ENCODE assay signal across 8 cellular contexts in genomic region chr17:42832934-42833770, GRCh38. TPM values are rescaled to one million over a fixed set of nuclear protein-coding genes. Genes with fewer than 3 reads are reported as not detected.
DNase-seq lines count a peak whose midpoint lies in the region; ATAC-seq and TF ChIP-seq lines count a peak whose summit lies in the region.

Gene PSME3 (plus strand): TSS chr17:42833397. CDS start chr17:42833632, 235 bp downstream.

- H3K27me3 ChIP-seq in H7 (ENCODE audit: control insufficient read depth, insufficient read depth, low read length) (no peaks in the 10 kb centered on the region; the same call in 1 of the 2 replicates), MG63 (no peaks in the 10 kb centered on the region), SJCRH30 (no peaks in the 10 kb centered on the region), foreskin keratinocyte (no peaks in the 10 kb centered on the region), neuron (ENCODE audit: insufficient read depth, low read length) (no peaks in the 10 kb centered on the region), subcutaneous abdominal adipose tissue (ENCODE audit: control insufficient read depth in 5 of 5, insufficient read depth in 4 of 5, low read length in 5 of 5) (no peaks in the 10 kb centered on the region)

- peak within 1 kb of the TSS; percentile 69 for H2AFZ ChIP-seq in neuron (ENCODE audit: low read depth, low read length)

- H3K36me3 ChIP-seq in H7 (replicated peaks; ENCODE audit: control insufficient read depth, insufficient read depth, low read length) (peaks cover 19% of the 10 kb centered on the region), MG63 (peaks cover 47% of the 10 kb centered on the region), SJCRH30 (peaks cover 33% of the 10 kb centered on the region), neuron (ENCODE audit: insufficient read depth, low read length) (peaks cover 33% of the 10 kb centered on the region), subcutaneous abdominal adipose tissue (ENCODE audit: control insufficient read depth in 5 of 5, insufficient read depth in 5 of 5, low read length in 5 of 5) (peaks cover 6 to 30% (median 17%) of the 10 kb centered on the region in 5 donors)

- ATAC-seq in foreskin keratinocyte: peak; percentile 84

- H3K4me1 ChIP-seq in SJCRH30: no peaks in the 10 kb centered on the region
- H3K4me1 ChIP-seq in foreskin keratinocyte: peaks cover 7% of the 10 kb centered on the region
- peaks cover 17% of the 10 kb centered on the region for H3K4me1 ChIP-seq in neuron (ENCODE audit: insufficient read depth, low read length)
- H3K4me1 ChIP-seq in subcutaneous abdominal adipose tissue (ENCODE audit: control insufficient read depth in 5 of 5, insufficient read depth in 5 of 5, low read length in 5 of 5): peaks cover 3 to 29% (median 23%) of the 10 kb centered on the region in 5 donors

- H3K9me3 ChIP-seq in MG63: peaks cover 4% of the 10 kb centered on the region; the same call in 1 of the 2 replicates
- no peaks in the 10 kb centered on the region for H3K9me3 ChIP-seq in SJCRH30 (replicated peaks)
- H3K9me3 ChIP-seq in neuron (ENCODE audit: low read length): no peaks in the 10 kb centered on the region
- no peaks in the 10 kb centered on the region for H3K9me3 ChIP-seq in subcutaneous abdominal adipose tissue (ENCODE audit: control insufficient read depth in 5 of 5, low read length in 5 of 5)

- no peak for TF ChIP-seq CTCF in foreskin keratinocyte (conservative IDR thresholded peaks at IDR 0.05)

- H3K4me3 ChIP-seq in H7 (ENCODE audit: insufficient read depth, low read depth, low read length) (peak within 1 kb of the TSS; percentile 99), MG63 (peak within 1 kb of the TSS; percentile 93), SJCRH30 (peak within 1 kb of the TSS; percentile 86), neuron (ENCODE audit: low read length) (peak within 1 kb of the TSS; percentile 65), subcutaneous abdominal adipose tissue (ENCODE audit: low read depth in 1 of 5, low read length in 5 of 5) (peak within 1 kb of the TSS; percentile 78 to 97 (median 94))

- in situ Hi-C loops in G401 (cut with HindIII; ENCODE audit: low sequenced_read_pairs): no loop called here

- DNase-seq in G401 (ENCODE audit: low spot score): peak; percentile 89
- peak; percentile 96 for DNase-seq in H7
- DNase-seq in MG63: peak; percentile 95
- peak; percentile 88 to 90 for DNase-seq in SJCRH30
- peak; percentile 81 for DNase-seq in activated gamma-delta T cell treated with anti-CD3 and anti-CD28 coated beads, Interleukin-2, amount 50 U/mL, for 16 hours (ENCODE audit: low read depth)
- DNase-seq in foreskin keratinocyte: peak; percentile 77 to 87

- peak within 1 kb of the TSS; percentile 94 to 99 (median 98) for H3K9ac ChIP-seq in subcutaneous abdominal adipose tissue (ENCODE audit: low read length in 5 of 5)

- H3K27ac ChIP-seq in SJCRH30 (peak within 1 kb of the TSS; percentile 79), foreskin keratinocyte (peak within 1 kb of the TSS; percentile 91), subcutaneous abdominal adipose tissue (ENCODE audit: low read depth, low read length) (peak within 1 kb of the TSS; percentile 98)

RNA-seq across cellular contexts. Expression of gene PSME3, which starts in this region (rescaled TPM):
- total RNA-seq in G401 (2014; rRNA removed; shearing (Covaris generic)): 53.6 and 116 TPM in 2 replicates
- total RNA-seq in H7 (2014; rRNA removed; shearing (Covaris generic)): 113 and 121 TPM in 2 replicates
- 72.7 and 82.0 TPM in 2 replicates for total RNA-seq in MG63 (2014; rRNA removed; shearing (Covaris generic); ENCODE audit: low replicate concordance)
- total RNA-seq in SJCRH30 (2014; rRNA removed; shearing (Covaris generic)): 142 and 145 TPM in 2 replicates
- 137 and 154 TPM in 2 replicates for total RNA-seq in foreskin keratinocyte
- polyA plus RNA-seq in foreskin keratinocyte: 98.1 and 120 TPM in 2 replicates

Comparison
In these comparisons a context has a peak if more than half of its experiments do, and no peak if none do; other contexts are left out.
1. Peak in every context shown above with its lines: DNase-seq, ATAC-seq, H3K4me3 ChIP-seq and H3K27ac ChIP-seq.